Comparison of ENCODE assay signal across 16 cellular contexts in genomic region chr3:180093535-180093934, GRCh38. TPM values are rescaled to one million over a fixed set of nuclear protein-coding genes. Genes with fewer than 3 reads are reported as not detected.
DNase-seq lines count a peak whose midpoint lies in the region; ATAC-seq and TF ChIP-seq lines count a peak whose summit lies in the region.
"Had no signal": no experiment of that assay in that cellular context is flagged by ENCODE, and none has a peak within 500 bp of the region (broad histone marks: within the 10 kb centered on the region; RNA-seq: fewer than 3 reads in every experiment).

No MANE protein-coding gene starts in this region.

- H3F3A ChIP-seq in GM23338 (replicated peaks; ENCODE audit: low read depth) (no peaks in the 10 kb centered on the region), PC-3 (ENCODE audit: low read length, unreplicated experiment) (no peaks in the 10 kb centered on the region)

- no peak for ATAC-seq in activated naive CD8-positive, alpha-beta T cell treated with anti-CD3 and anti-CD28 coated beads, Interleukin-2, amount 10 ng/mL, durations not matched to agents 7 days and 5 days (ENCODE audit: low read depth)
- ATAC-seq in activated naive CD8-positive, alpha-beta T cell treated with anti-CD3 and anti-CD28 coated beads, Interleukin-2, amount 50 U/mL, for 24 hours: no peak
- no peak for ATAC-seq in GM23338
- ATAC-seq in PC-3: no peak
- no peak for ATAC-seq in HG03354 (IDR thresholded peaks at IDR 0.05; ENCODE audit: poor library complexity, severe bottlenecking, unreplicated experiment)

- H3K36me3 Mint-ChIP-seq in activated naive CD8-positive, alpha-beta T cell treated with anti-CD3 and anti-CD28 coated beads, Interleukin-2, amount 10 ng/mL, durations not matched to agents 7 days and 5 days: no peaks in the 10 kb centered on the region
- H3K36me3 Mint-ChIP-seq in activated naive CD8-positive, alpha-beta T cell treated with anti-CD3 and anti-CD28 coated beads, Interleukin-2, amount 50 U/mL, for 24 hours (ENCODE audit: low read depth): no peaks in the 10 kb centered on the region
- H3K36me3 Mint-ChIP-seq in GM23338 (ENCODE audit: low read depth) (no peaks in the 10 kb centered on the region; the same call in 2 of the 3 replicates), chondrocyte (ENCODE audit: low read depth) (no peaks in the 10 kb centered on the region)
- H3K36me3 Mint-ChIP-seq: CD14-positive monocyte; CD4-positive, alpha-beta memory T cell; IgD-negative memory B cell had no signal

- H3K9me2 ChIP-seq in GM23338 (ENCODE audit: insufficient read depth): peaks cover 4% of the 10 kb centered on the region; the same call in 1 of the 2 replicates
- no peaks in the 10 kb centered on the region for H3K9me2 ChIP-seq in PC-3 (replicated peaks; ENCODE audit: low read length)

- no peaks in the 10 kb centered on the region for H3K4me1 Mint-ChIP-seq in activated naive CD8-positive, alpha-beta T cell treated with anti-CD3 and anti-CD28 coated beads, Interleukin-2, amount 10 ng/mL, durations not matched to agents 7 days and 5 days
- H3K4me1 Mint-ChIP-seq in activated naive CD8-positive, alpha-beta T cell treated with anti-CD3 and anti-CD28 coated beads, Interleukin-2, amount 50 U/mL, for 24 hours: no peaks in the 10 kb centered on the region
- H3K4me1 Mint-ChIP-seq in GM23338 (peaks cover 16% of the 10 kb centered on the region), chondrocyte (ENCODE audit: low read depth) (no peaks in the 10 kb centered on the region)
- H3K4me1 Mint-ChIP-seq: CD14-positive monocyte; CD4-positive, alpha-beta memory T cell; IgD-negative memory B cell had no signal

- no peaks in the 10 kb centered on the region for H3K27me3 Mint-ChIP-seq in activated naive CD8-positive, alpha-beta T cell treated with anti-CD3 and anti-CD28 coated beads, Interleukin-2, amount 10 ng/mL, durations not matched to agents 7 days and 5 days
- H3K27me3 Mint-ChIP-seq in activated naive CD8-positive, alpha-beta T cell treated with anti-CD3 and anti-CD28 coated beads, Interleukin-2, amount 50 U/mL, for 24 hours: no peaks in the 10 kb centered on the region
- H3K27me3 Mint-ChIP-seq in GM23338 (ENCODE audit: insufficient read depth, low read depth, poor library complexity) (no peaks in the 10 kb centered on the region), chondrocyte (ENCODE audit: low read depth) (no peaks in the 10 kb centered on the region)

- H3K4me2 ChIP-seq in GM23338 (no peak overlapping the region), PC-3 (ENCODE audit: low read length) (no peak overlapping the region)
- H3K4me2 ChIP-seq: BLaER1 had no signal

- H3K9ac ChIP-seq in PC-3 (ENCODE audit: low read length): no peak overlapping the region
- H3K9ac ChIP-seq: BLaER1 had no signal

- H3K27ac Mint-ChIP-seq in activated naive CD8-positive, alpha-beta T cell treated with anti-CD3 and anti-CD28 coated beads, Interleukin-2, amount 10 ng/mL, durations not matched to agents 7 days and 5 days: peak overlapping the region; percentile 28
- H3K27ac Mint-ChIP-seq in activated naive CD8-positive, alpha-beta T cell treated with anti-CD3 and anti-CD28 coated beads, Interleukin-2, amount 50 U/mL, for 24 hours: no peak overlapping the region
- H3K27ac Mint-ChIP-seq in GM23338 (no peak overlapping the region), chondrocyte (ENCODE audit: unreplicated experiment) (no peak overlapping the region)
- H3K27ac Mint-ChIP-seq: CD14-positive monocyte; CD4-positive, alpha-beta memory T cell; IgD-negative memory B cell had no signal

- H3K27me3 ChIP-seq in GM23338 (ENCODE audit: insufficient read depth) (no peaks in the 10 kb centered on the region), PC-3 (ENCODE audit: low read length) (no peaks in the 10 kb centered on the region)
- H3K27me3 ChIP-seq: BLaER1 had no signal

- no TSS peak for BruUV-seq in PC-3 (replicated peaks; lab: Mats Ljungman, UMichigan)

- no peaks in the 10 kb centered on the region for H4K20me1 ChIP-seq in GM23338 (replicated peaks; ENCODE audit: insufficient read depth)
- H4K20me1 ChIP-seq in PC-3 (ENCODE audit: low read length): no peaks in the 10 kb centered on the region
- H4K20me1 ChIP-seq: BLaER1 had no signal

- intact Hi-C loops in PC-3 (cut with micrococcal nuclease): no loop called here

- CTCF ChIA-PET in PC-3 (lab: Charles Lee): no interaction called here

- DNase-seq in activated naive CD8-positive, alpha-beta T cell treated with anti-CD3 and anti-CD28 coated beads, Interleukin-2, amount 10 ng/mL, durations not matched to agents 7 days and 5 days: no peak
- DNase-seq in activated naive CD8-positive, alpha-beta T cell treated with anti-CD3 and anti-CD28 coated beads, Interleukin-2, amount 50 U/mL, for 24 hours: no peak
- no peak for DNase-seq in GM23338 (ENCODE audit: low spot score)
- peak; percentile 23 for DNase-seq in PC-3
- DNase-seq in foreskin melanocyte: no peak
- DNase-seq in chondrocyte (ENCODE audit: low spot score): no peak
- DNase-seq: 8988T; CD4-positive, alpha-beta memory T cell; DMS153 had no signal

- TF ChIP-seq CTCF in GM23338 (conservative IDR thresholded peaks at IDR 0.05; ENCODE audit: low read depth in 2 of 2) (no peak), PC-3 (conservative IDR thresholded peaks at IDR 0.05; ENCODE audit: low read depth, low read length) (no peak), chondrocyte (IDR thresholded peaks at IDR 0.05) (no peak)

- POLR2A ChIA-PET in activated naive CD8-positive, alpha-beta T cell treated with anti-CD3 and anti-CD28 coated beads, Interleukin-2, amount 10 ng/mL, durations not matched to agents 7 days and 5 days (lab: Charles Lee): no interaction called here
- POLR2A ChIA-PET in PC-3 (lab: Charles Lee; ENCODE audit: unreplicated experiment): no interaction called here

- no peak overlapping the region for H3K4me3 Mint-ChIP-seq in activated naive CD8-positive, alpha-beta T cell treated with anti-CD3 and anti-CD28 coated beads, Interleukin-2, amount 10 ng/mL, durations not matched to agents 7 days and 5 days
- H3K4me3 Mint-ChIP-seq in activated naive CD8-positive, alpha-beta T cell treated with anti-CD3 and anti-CD28 coated beads, Interleukin-2, amount 50 U/mL, for 24 hours: no peak overlapping the region
- no peak overlapping the region for H3K4me3 Mint-ChIP-seq in GM23338
- H3K4me3 Mint-ChIP-seq in chondrocyte (ENCODE audit: unreplicated experiment): no peak overlapping the region
- H3K4me3 Mint-ChIP-seq: CD14-positive monocyte; CD4-positive, alpha-beta memory T cell; IgD-negative memory B cell had no signal

- H3K79me2 ChIP-seq in GM23338 (replicated peaks; ENCODE audit: insufficient read depth): no peaks in the 10 kb centered on the region
- H3K79me2 ChIP-seq in PC-3 (ENCODE audit: low read length): no peaks in the 10 kb centered on the region

- no peak overlapping the region for H3K4me3 ChIP-seq in GM23338
- no peak overlapping the region for H3K4me3 ChIP-seq in PC-3 (ENCODE audit: low read length)
- H3K4me3 ChIP-seq: BLaER1, HAP-1 had no signal

- H3K27ac ChIP-seq in GM23338 (ENCODE audit: low read depth): no peak overlapping the region
- H3K27ac ChIP-seq in PC-3 (ENCODE audit: low read length): no peak overlapping the region
- H3K27ac ChIP-seq: BLaER1, HL-60 had no signal

- no peaks in the 10 kb centered on the region for H3K9me3 Mint-ChIP-seq in activated naive CD8-positive, alpha-beta T cell treated with anti-CD3 and anti-CD28 coated beads, Interleukin-2, amount 10 ng/mL, durations not matched to agents 7 days and 5 days
- H3K9me3 Mint-ChIP-seq in activated naive CD8-positive, alpha-beta T cell treated with anti-CD3 and anti-CD28 coated beads, Interleukin-2, amount 50 U/mL, for 24 hours: peaks cover 10% of the 10 kb centered on the region
- H3K9me3 Mint-ChIP-seq in GM23338 (no peaks in the 10 kb centered on the region), chondrocyte (ENCODE audit: low read depth) (peaks cover 7% of the 10 kb centered on the region)

- H3K4me1 ChIP-seq in GM23338 (ENCODE audit: insufficient read depth) (no peaks in the 10 kb centered on the region), PC-3 (ENCODE audit: insufficient read depth, low read length) (no peaks in the 10 kb centered on the region)
- H3K4me1 ChIP-seq: BLaER1, HAP-1 had no signal

- no peaks in the 10 kb centered on the region for H3K9me3 ChIP-seq in PC-3 (ENCODE audit: low read length)
- H3K9me3 ChIP-seq: BLaER1, HAP-1 had no signal

- peak overlapping the region; percentile 54; the same call in 1 of the 2 replicates for H2AFZ ChIP-seq in GM23338
- no peak overlapping the region for H2AFZ ChIP-seq in PC-3 (ENCODE audit: low read length)

- no peaks in the 10 kb centered on the region for H3K36me3 ChIP-seq in GM23338 (ENCODE audit: insufficient read depth)
- H3K36me3 ChIP-seq in PC-3 (ENCODE audit: low read depth, low read length): no peaks in the 10 kb centered on the region
- H3K36me3 ChIP-seq: BLaER1, HAP-1 had no signal

TF ChIP-seq in GM23338, 12 proteins besides CTCF, POLR2A, EP300 and RAD21 (continues in another document):
- TF ChIP-seq NANOG (IDR thresholded peaks at IDR 0.05; ENCODE audit: borderline replicate concordance) (no peak), STAT1 (IDR thresholded peaks at IDR 0.05; ENCODE audit: unreplicated experiment) (no peak), EZH2phosphoT487 (IDR thresholded peaks at IDR 0.05; ENCODE audit: unreplicated experiment) (no peak), ZNF331 (CRISPR knock-in tag; IDR thresholded peaks at IDR 0.05; ENCODE audit: low read depth) (no peak)

RNA-seq across cellular contexts. Expression of gene PEX5L, which starts 56.8 kb away (rescaled TPM):
- not detected for total RNA-seq in activated naive CD8-positive, alpha-beta T cell treated with anti-CD3 and anti-CD28 coated beads, Interleukin-2, amount 10 ng/mL, durations not matched to agents 7 days and 5 days
- total RNA-seq in GM23338 (2014; rRNA removed; shearing (Covaris generic)): 5.4 and 7.0 TPM in 2 replicates
- polyA plus RNA-seq in GM23338 (2016; fragmentation: Nextera tagmentation; extraction: Ambion mirVana): 4.6 and 6.3 TPM in 2 replicates
- total RNA-seq in PC-3 (2014; rRNA removed) (0.69 and 0.86 TPM in 2 replicates), chondrocyte (not detected in 3 replicates)
- total RNA-seq: A673; CD4-positive, alpha-beta memory T cell had no signal
- polyA plus RNA-seq: CD14-positive monocyte, IgD-negative memory B cell had no signal
